ENCODE assay signal across 22 cellular contexts in the genomic region with DNA sequence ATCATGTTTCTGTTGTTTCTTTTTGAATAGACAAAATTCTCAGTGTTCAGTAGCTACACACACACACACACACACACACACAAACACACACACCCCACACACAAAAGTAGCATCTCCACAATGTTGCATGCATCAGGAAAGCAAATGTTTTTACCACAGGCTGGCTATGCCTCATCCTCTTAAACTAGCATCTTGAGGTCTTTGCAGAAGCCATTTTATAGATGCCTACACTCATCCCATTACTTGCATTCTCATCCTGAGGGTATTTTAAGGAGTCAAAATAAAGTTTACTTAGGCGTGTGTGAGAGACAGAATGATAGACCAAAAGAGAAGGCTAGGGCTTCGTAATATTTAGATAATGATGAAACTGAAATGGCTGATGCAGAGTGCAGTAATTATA. TPM values are rescaled to one million over a fixed set of nuclear protein-coding genes. Genes with fewer than 3 reads are reported as not detected.
DNase-seq lines count a peak whose midpoint lies in the region; ATAC-seq, FAIRE-seq and TF ChIP-seq lines count a peak whose summit lies in the region.
"Had no signal": no experiment of that assay in that cellular context is flagged by ENCODE, and none has a peak within 500 bp of the region (broad histone marks: within the 10 kb centered on the region; RNA-seq: fewer than 3 reads in every experiment).

No MANE protein-coding gene starts in this region.

- POLR2A ChIA-PET in PC-3 (lab: Charles Lee; ENCODE audit: unreplicated experiment) (interaction anchor here (0.6 kb wide), 1 partner anchor 491 kb away, joined by 5 read pairs; no protein-coding TSS in a partner anchor), RWPE1 (lab: Yijun Ruan, JAX; ENCODE audit: low non-redundant PET) (no interaction called here)

- H3K4me1 Mint-ChIP-seq in GM23338, result peaks cover 12% of the 10 kb centered on the region

- CTCF ChIA-PET in PC-3 (lab: Charles Lee) (interaction anchor here (1.1 kb wide), 1 partner anchor 947 kb away, joined by 3 read pairs; no protein-coding TSS in a partner anchor), RWPE1 (lab: Yijun Ruan, JAX) (interaction anchor here (1.3 kb wide), 1 partner anchor 14 kb away, joined by 3 read pairs; no protein-coding TSS in a partner anchor)

- DNase-seq in SHP77 treated with DMSO at 0.1 percent for 48 hours (lab: John Stamatoyannopoulos, UW) (peak; percentile 52), SHP77 (lab: John Stamatoyannopoulos, UW) (no peak), PC-3 (no peak), myocyte (ENCODE audit: low read depth) (peak; percentile 30), urothelium cell line (ENCODE audit: low spot score) (no peak), GM23338 (ENCODE audit: low spot score) (no peak), RWPE1 (ENCODE audit: low spot score) (no peak)
- DNase-seq: 8988T; ACHN; BE2C; CD4-positive, alpha-beta T cell; CD8-positive, alpha-beta memory T cell; DND-41; H7; HCEC 1CT had no signal

- TF ChIP-seq CTCF in PC-3 (conservative IDR thresholded peaks at IDR 0.05; ENCODE audit: low read depth, low read length), result no peak
- TF ChIP-seq CTCF in GM23338 (conservative IDR thresholded peaks at IDR 0.05; ENCODE audit: low read depth in 2 of 2), result no peak
- no peak for TF ChIP-seq CTCF in RWPE1 (conservative IDR thresholded peaks at IDR 0.05; ENCODE audit: low read depth)

- H3K9ac ChIP-seq in PC-3 (ENCODE audit: low read length), result peak overlapping the region; percentile 68
- H3K9ac ChIP-seq: BLaER1 treated with 17β-estradiol and CSF1 and Interleukin-3, amounts not matched to agents 10 nM and 100 nM had no signal

- H3K27ac ChIP-seq in PC-3 (ENCODE audit: low read length) (peak overlapping the region; percentile 89), GM23338 (ENCODE audit: low read depth) (no peak overlapping the region), RWPE1 (no peak overlapping the region)
- H3K27ac ChIP-seq: A549; BLaER1 treated with 17β-estradiol and CSF1 and Interleukin-3, amounts not matched to agents 10 nM and 100 nM had no signal

- H3K27ac Mint-ChIP-seq in GM23338, result no peak overlapping the region
- H3K27ac Mint-ChIP-seq: CD4-positive, alpha-beta T cell; CD8-positive, alpha-beta memory T cell had no signal

- H3K27me3 Mint-ChIP-seq in GM23338 (ENCODE audit: insufficient read depth, low read depth, poor library complexity), result peaks cover 14% of the 10 kb centered on the region

- no peak overlapping the region for H3K4me3 Mint-ChIP-seq in GM23338
- H3K4me3 Mint-ChIP-seq: CD14-positive monocyte; CD4-positive, alpha-beta T cell; CD8-positive, alpha-beta memory T cell had no signal

- H3K9me2 ChIP-seq in PC-3 (replicated peaks; ENCODE audit: low read length) (no peaks in the 10 kb centered on the region), GM23338 (ENCODE audit: insufficient read depth) (no peaks in the 10 kb centered on the region)

- no peak overlapping the region for H3K4me3 ChIP-seq in PC-3 (ENCODE audit: low read length)
- H3K4me3 ChIP-seq in GM23338, result no peak overlapping the region
- H3K4me3 ChIP-seq: A549; BLaER1 treated with 17β-estradiol and CSF1 and Interleukin-3, amounts not matched to agents 10 nM and 100 nM had no signal

- no TSS peak for BruUV-seq in PC-3 (replicated peaks; lab: Mats Ljungman, UMichigan)

- H3F3A ChIP-seq in PC-3 (ENCODE audit: low read length, unreplicated experiment) (no peaks in the 10 kb centered on the region), GM23338 (replicated peaks; ENCODE audit: low read depth) (peaks cover 4% of the 10 kb centered on the region; the same call in 1 of the 2 replicates)

- no peaks in the 10 kb centered on the region for H3K9me3 Mint-ChIP-seq in GM23338
- H3K9me3 Mint-ChIP-seq: CD4-positive, alpha-beta T cell had no signal

- no peaks in the 10 kb centered on the region for H3K36me3 Mint-ChIP-seq in GM23338 (ENCODE audit: low read depth)
- H3K36me3 Mint-ChIP-seq: CD14-positive monocyte; CD8-positive, alpha-beta memory T cell had no signal

- no peaks in the 10 kb centered on the region for H3K27me3 ChIP-seq in PC-3 (ENCODE audit: low read length)
- peaks cover 15% of the 10 kb centered on the region for H3K27me3 ChIP-seq in GM23338 (ENCODE audit: insufficient read depth)

- ATAC-seq in PC-3 (peak; percentile 58), GM23338 (no peak), HG02623 (IDR thresholded peaks at IDR 0.05; ENCODE audit: unreplicated experiment) (no peak)

- FAIRE-seq in urothelium cell line (lab: Jason Lieb, UNC), result peak; percentile 5
- FAIRE-seq: A549, D721Med, G401.6, GM12892 had no signal

- H4K20me1 ChIP-seq in PC-3 (ENCODE audit: low read length) (no peaks in the 10 kb centered on the region), GM23338 (replicated peaks; ENCODE audit: insufficient read depth) (no peaks in the 10 kb centered on the region)
- H4K20me1 ChIP-seq: BLaER1 treated with 17β-estradiol and CSF1 and Interleukin-3, amounts not matched to agents 10 nM and 100 nM had no signal

- H3K36me3 ChIP-seq in PC-3 (ENCODE audit: low read depth, low read length) (no peaks in the 10 kb centered on the region), GM23338 (ENCODE audit: insufficient read depth) (no peaks in the 10 kb centered on the region)
- H3K36me3 ChIP-seq: BE2C; BLaER1 treated with 17β-estradiol and CSF1 and Interleukin-3, amounts not matched to agents 10 nM and 100 nM had no signal

- H2AFZ ChIP-seq in PC-3 (ENCODE audit: low read length) (peak overlapping the region; percentile 14; the same call in 1 of the 2 replicates), GM23338 (no peak overlapping the region)

- intact Hi-C loops in PC-3 (cut with micrococcal nuclease), result no loop called here

- H3K4me2 ChIP-seq in PC-3 (ENCODE audit: low read length), result no peak overlapping the region
- H3K4me2 ChIP-seq in GM23338, result no peak overlapping the region
- H3K4me2 ChIP-seq: A549; BLaER1 treated with 17β-estradiol and CSF1 and Interleukin-3, amounts not matched to agents 10 nM and 100 nM had no signal

- peaks cover 23% of the 10 kb centered on the region for H3K79me2 ChIP-seq in PC-3 (ENCODE audit: low read length)
- H3K79me2 ChIP-seq in GM23338 (replicated peaks; ENCODE audit: insufficient read depth), result no peaks in the 10 kb centered on the region

- H3K9me3 ChIP-seq in PC-3 (ENCODE audit: low read length), result no peaks in the 10 kb centered on the region
- H3K9me3 ChIP-seq: A549; BE2C; BLaER1 treated with 17β-estradiol and CSF1 and Interleukin-3, amounts not matched to agents 10 nM and 100 nM had no signal

- H3K4me1 ChIP-seq in PC-3 (ENCODE audit: insufficient read depth, low read length) (peaks cover 52% of the 10 kb centered on the region), GM23338 (ENCODE audit: insufficient read depth) (peaks cover 9% of the 10 kb centered on the region)
- H3K4me1 ChIP-seq: A549, BE2C had no signal

TF ChIP-seq in GM23338, 12 proteins besides CTCF, POLR2A, EP300 and RAD21 (continues in another document):
- TF ChIP-seq STAT1 (IDR thresholded peaks at IDR 0.05; ENCODE audit: unreplicated experiment) (no peak), EZH2phosphoT487 (IDR thresholded peaks at IDR 0.05; ENCODE audit: unreplicated experiment) (no peak), ZNF114 (CRISPR knock-in tag; IDR thresholded peaks at IDR 0.05) (no peak), ZNF331 (CRISPR knock-in tag; IDR thresholded peaks at IDR 0.05; ENCODE audit: low read depth) (no peak), EZH2 (IDR thresholded peaks at IDR 0.05; ENCODE audit: low read depth, unreplicated experiment) (no peak), POLR2AphosphoS5 (IDR thresholded peaks at IDR 0.05; ENCODE audit: low read depth) (no peak), CREB1 (CRISPR knock-in tag; IDR thresholded peaks at IDR 0.05; ENCODE audit: low read depth) (no peak)
- TF ChIP-seq, protein P1, sequence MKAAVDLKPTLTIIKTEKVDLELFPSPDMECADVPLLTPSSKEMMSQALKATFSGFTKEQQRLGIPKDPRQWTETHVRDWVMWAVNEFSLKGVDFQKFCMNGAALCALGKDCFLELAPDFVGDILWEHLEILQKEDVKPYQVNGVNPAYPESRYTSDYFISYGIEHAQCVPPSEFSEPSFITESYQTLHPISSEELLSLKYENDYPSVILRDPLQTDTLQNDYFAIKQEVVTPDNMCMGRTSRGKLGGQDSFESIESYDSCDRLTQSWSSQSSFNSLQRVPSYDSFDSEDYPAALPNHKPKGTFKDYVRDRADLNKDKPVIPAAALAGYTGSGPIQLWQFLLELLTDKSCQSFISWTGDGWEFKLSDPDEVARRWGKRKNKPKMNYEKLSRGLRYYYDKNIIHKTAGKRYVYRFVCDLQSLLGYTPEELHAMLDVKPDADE (IDR thresholded peaks at IDR 0.05), result no peak
- TF ChIP-seq, protein P2, sequence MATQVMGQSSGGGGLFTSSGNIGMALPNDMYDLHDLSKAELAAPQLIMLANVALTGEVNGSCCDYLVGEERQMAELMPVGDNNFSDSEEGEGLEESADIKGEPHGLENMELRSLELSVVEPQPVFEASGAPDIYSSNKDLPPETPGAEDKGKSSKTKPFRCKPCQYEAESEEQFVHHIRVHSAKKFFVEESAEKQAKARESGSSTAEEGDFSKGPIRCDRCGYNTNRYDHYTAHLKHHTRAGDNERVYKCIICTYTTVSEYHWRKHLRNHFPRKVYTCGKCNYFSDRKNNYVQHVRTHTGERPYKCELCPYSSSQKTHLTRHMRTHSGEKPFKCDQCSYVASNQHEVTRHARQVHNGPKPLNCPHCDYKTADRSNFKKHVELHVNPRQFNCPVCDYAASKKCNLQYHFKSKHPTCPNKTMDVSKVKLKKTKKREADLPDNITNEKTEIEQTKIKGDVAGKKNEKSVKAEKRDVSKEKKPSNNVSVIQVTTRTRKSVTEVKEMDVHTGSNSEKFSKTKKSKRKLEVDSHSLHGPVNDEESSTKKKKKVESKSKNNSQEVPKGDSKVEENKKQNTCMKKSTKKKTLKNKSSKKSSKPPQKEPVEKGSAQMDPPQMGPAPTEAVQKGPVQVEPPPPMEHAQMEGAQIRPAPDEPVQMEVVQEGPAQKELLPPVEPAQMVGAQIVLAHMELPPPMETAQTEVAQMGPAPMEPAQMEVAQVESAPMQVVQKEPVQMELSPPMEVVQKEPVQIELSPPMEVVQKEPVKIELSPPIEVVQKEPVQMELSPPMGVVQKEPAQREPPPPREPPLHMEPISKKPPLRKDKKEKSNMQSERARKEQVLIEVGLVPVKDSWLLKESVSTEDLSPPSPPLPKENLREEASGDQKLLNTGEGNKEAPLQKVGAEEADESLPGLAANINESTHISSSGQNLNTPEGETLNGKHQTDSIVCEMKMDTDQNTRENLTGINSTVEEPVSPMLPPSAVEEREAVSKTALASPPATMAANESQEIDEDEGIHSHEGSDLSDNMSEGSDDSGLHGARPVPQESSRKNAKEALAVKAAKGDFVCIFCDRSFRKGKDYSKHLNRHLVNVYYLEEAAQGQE (IDR thresholded peaks at IDR 0.05; ENCODE audit: unreplicated experiment), result no peak

RNA-seq across cellular contexts. Expression of a gene that starts 7.9 kb away (rescaled TPM):
- total RNA-seq in PC-3 (2014; rRNA removed) (55.3 and 70.1 TPM in 2 replicates), myocyte (5.8 TPM in 2 replicates)
- 86.5 TPM for polyA plus RNA-seq in myocyte (2012)
- total RNA-seq in GM23338 (2014; rRNA removed; shearing (Covaris generic)), result 0.94 and 1.0 TPM in 2 replicates
- polyA plus RNA-seq in GM23338 (2016; fragmentation: Nextera tagmentation; extraction: Ambion mirVana), result 1.0 and 1.3 TPM in 2 replicates
- total RNA-seq: CD4-positive, alpha-beta T cell; CD8-positive, alpha-beta memory T cell had no signal
- polyA plus RNA-seq: CD8-positive, alpha-beta memory T cell had no signal

Comparison
In these comparisons a context has a peak if more than half of its experiments do, and no peak if none do; other contexts are left out.
1. DNase-seq: peak in SHP77 treated with DMSO at 0.1 percent for 48 hours (single experiment) and myocyte (single experiment); none in SHP77 (0 of 2), PC-3 (single experiment), urothelium cell line (single experiment), GM23338 (single experiment) and RWPE1 (single experiment).